15 cellular contexts compared by ENCODE assay signal in the genomic region with DNA sequence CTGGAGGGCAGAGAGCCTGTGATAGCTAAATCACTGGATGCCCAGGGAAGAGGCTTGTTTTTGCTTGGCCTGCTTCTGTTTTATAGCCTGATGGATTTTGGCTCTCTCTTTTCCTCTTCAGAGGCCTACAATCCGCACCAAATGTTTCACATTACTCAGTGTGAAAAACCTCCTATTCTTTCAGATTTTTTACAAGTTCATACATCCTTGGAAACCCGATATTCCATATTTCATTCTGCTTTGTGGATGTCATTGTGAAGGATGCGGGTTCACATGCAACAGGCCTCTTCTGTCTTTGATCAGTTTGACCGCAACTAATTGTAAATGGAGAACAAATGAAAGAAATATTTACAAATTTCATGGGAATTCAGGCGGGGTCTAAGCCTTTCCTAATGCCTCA.
DNase-seq lines count a peak whose midpoint lies in the region; ATAC-seq and TF ChIP-seq lines count a peak whose summit lies in the region.
"Had no signal": no experiment of that assay in that cellular context is flagged by ENCODE, and none has a peak within 500 bp of the region (broad histone marks: within the 10 kb centered on the region; RNA-seq: fewer than 3 reads in every experiment).

No MANE protein-coding gene starts in this region.

- ATAC-seq in Right ventricle myocardium superior (ENCODE audit: poor library complexity): peak; percentile 38
- ATAC-seq in heart left ventricle: no peak

- no peak for TF ChIP-seq CTCF in heart left ventricle (IDR thresholded peaks at IDR 0.05)
- TF ChIP-seq CTCF in brain microvascular endothelial cell (IDR thresholded peaks at IDR 0.05; ENCODE audit: low read depth, low read length, missing control alignments): no peak

- H3K27me3 ChIP-seq in heart left ventricle (peaks cover 0 to 2% (median 0%) of the 10 kb centered on the region in 9 donors), SJCRH30 (no peaks in the 10 kb centered on the region), subcutaneous abdominal adipose tissue (ENCODE audit: control insufficient read depth in 5 of 5, insufficient read depth in 4 of 5, low read length in 5 of 5) (no peaks in the 10 kb centered on the region), brain microvascular endothelial cell (replicated peaks) (no peaks in the 10 kb centered on the region)
- H3K27me3 ChIP-seq: BLaER1 treated with 17β-estradiol and CSF1 and Interleukin-3, amounts not matched to agents 10 nM and 100 nM had no signal

- no peak for TF ChIP-seq POLR2A in heart left ventricle (IDR thresholded peaks at IDR 0.05)

- intact Hi-C loops in Right ventricle myocardium superior (cut with DNase I): no loop called here
- intact Hi-C loops in heart left ventricle (cut with DNase I): no loop called here

- peaks cover 0 to 3% (median 0%) of the 10 kb centered on the region in 12 donors for H3K9me3 ChIP-seq in heart left ventricle
- no peaks in the 10 kb centered on the region for H3K9me3 ChIP-seq in SJCRH30 (replicated peaks)
- H3K9me3 ChIP-seq in subcutaneous abdominal adipose tissue (ENCODE audit: control insufficient read depth in 5 of 5, low read length in 5 of 5): no peaks in the 10 kb centered on the region

- 72 to 74% (median 74%) methylated on average over 5 of the region's 5 CpGs for WGBS in heart left ventricle, 4 donors

- in situ Hi-C loops in brain microvascular endothelial cell (cut with HindIII; ENCODE audit: low pct_ligation_motif_present, low sequenced_read_pairs): no loop called here

- H3K27ac ChIP-seq in heart left ventricle (peak overlapping the region in 2 of 12 donors; percentile 29 to 34), SJCRH30 (peak overlapping the region; percentile 94), subcutaneous abdominal adipose tissue (ENCODE audit: low read depth, low read length) (peak overlapping the region; percentile 70), brain microvascular endothelial cell (no peak overlapping the region)
- H3K27ac ChIP-seq: BLaER1 treated with 17β-estradiol and CSF1 and Interleukin-3, amounts not matched to agents 10 nM and 100 nM; HL-60 had no signal

- H3K4me3 ChIP-seq in heart left ventricle (no peak overlapping the region), SJCRH30 (peak overlapping the region; percentile 11; the same call in 1 of the 2 replicates), subcutaneous abdominal adipose tissue (ENCODE audit: low read depth in 1 of 5, low read length in 5 of 5) (no peak overlapping the region), brain microvascular endothelial cell (ENCODE audit: low read depth, low read length) (no peak overlapping the region)
- H3K4me3 ChIP-seq: BLaER1 treated with 17β-estradiol and CSF1 and Interleukin-3, amounts not matched to agents 10 nM and 100 nM had no signal

- H3K9ac ChIP-seq in subcutaneous abdominal adipose tissue (ENCODE audit: low read length in 5 of 5): no peak overlapping the region
- H3K9ac ChIP-seq: BLaER1 treated with 17β-estradiol and CSF1 and Interleukin-3, amounts not matched to agents 10 nM and 100 nM had no signal

- H3K36me3 ChIP-seq in heart left ventricle (no peaks in the 10 kb centered on the region), SJCRH30 (no peaks in the 10 kb centered on the region), subcutaneous abdominal adipose tissue (ENCODE audit: control insufficient read depth in 5 of 5, insufficient read depth in 5 of 5, low read length in 5 of 5) (peaks cover 0 to 10% (median 0%) of the 10 kb centered on the region in 5 donors), brain microvascular endothelial cell (replicated peaks) (no peaks in the 10 kb centered on the region)

- no peak for DNase-seq in Right ventricle myocardium superior
- DNase-seq in heart left ventricle: no peak
- peak; percentile 45 to 87 for DNase-seq in SJCRH30
- peak; percentile 12 for DNase-seq in left kidney (ENCODE audit: low read depth, low spot score)
- no peak for DNase-seq in brain microvascular endothelial cell
- no peak for DNase-seq in stimulated activated CD4-positive, alpha-beta T cell treated with anti-CD3 and anti-CD28 coated beads, Interleukin-12 subunit alpha, Interleukin-12 subunit beta, amount 100 ng/mL, for 4 hours
- DNase-seq: ACHN; Calu3; CD4-positive, CD25-positive, alpha-beta regulatory T cell; DMS 273 treated with DMSO at 0.1 percent for 48 hours; HCEC 1CT; HFFc6 had no signal

- peaks cover 0 to 8% (median 0%) of the 10 kb centered on the region in 12 donors for H3K4me1 ChIP-seq in heart left ventricle
- peaks cover 35% of the 10 kb centered on the region for H3K4me1 ChIP-seq in SJCRH30
- peaks cover 2 to 40% (median 31%) of the 10 kb centered on the region in 5 donors for H3K4me1 ChIP-seq in subcutaneous abdominal adipose tissue (ENCODE audit: control insufficient read depth in 5 of 5, insufficient read depth in 5 of 5, low read length in 5 of 5)
- H3K4me1 ChIP-seq: BLaER1 treated with 17β-estradiol and CSF1 and Interleukin-3, amounts not matched to agents 10 nM and 100 nM had no signal

Comparison
In these comparisons a context has a peak if more than half of its experiments do, and no peak if none do; other contexts are left out.
1. DNase-seq: peak in SJCRH30 (2 of 2) and left kidney (single experiment); none in Right ventricle myocardium superior (single experiment), heart left ventricle (0 of 5), brain microvascular endothelial cell (single experiment) and stimulated activated CD4-positive, alpha-beta T cell treated with anti-CD3 and anti-CD28 coated beads, Interleukin-12 subunit alpha, Interleukin-12 subunit beta, amount 100 ng/mL, for 4 hours (single experiment).